Comparison of ENCODE assay signal across 8 cellular contexts in the genomic region with DNA sequence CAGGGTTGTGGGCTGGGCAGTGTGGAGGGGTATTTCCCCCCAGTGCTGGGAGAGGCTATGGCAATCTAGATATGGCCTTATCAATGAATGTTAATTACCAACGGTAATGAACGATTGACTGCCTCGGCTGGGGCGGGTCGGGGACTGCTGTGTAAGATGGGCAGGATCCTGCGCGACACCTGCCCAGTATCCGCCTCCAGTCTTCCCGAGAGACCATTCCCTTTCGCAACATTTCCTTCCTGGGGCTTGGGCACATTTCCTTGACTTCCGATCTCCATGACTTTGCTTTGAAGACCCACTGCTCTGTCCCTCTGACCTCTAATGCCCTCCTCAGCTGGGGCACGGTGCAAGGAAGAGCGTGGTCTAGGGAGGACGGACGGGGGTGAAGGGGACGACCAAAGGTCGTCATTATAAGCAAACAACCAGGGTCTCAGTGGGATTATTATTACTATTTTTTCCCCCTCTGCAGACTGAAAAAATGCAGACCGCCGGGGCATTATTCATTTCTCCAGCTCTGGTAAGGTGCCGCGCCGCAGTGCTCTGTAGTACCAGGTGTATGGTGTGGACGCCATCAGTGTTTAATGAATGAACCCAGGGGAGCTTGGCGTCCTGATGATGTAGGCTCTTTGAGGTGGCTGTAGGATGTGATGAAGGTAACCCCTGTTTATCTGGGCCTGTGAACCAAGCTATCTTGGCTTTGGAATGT. TPM values are rescaled to one million over a fixed set of nuclear protein-coding genes. Genes with fewer than 3 reads are reported as not detected.
A peak's percentile ranks its signal among the peaks of the same experiment; 100 is the strongest.
DNase-seq lines count a peak whose midpoint lies in the region; ATAC-seq and TF ChIP-seq lines count a peak whose summit lies in the region.

No MANE protein-coding gene starts in this region.

- H3K4me3 ChIP-seq in SJSA1 (peak overlapping the region; percentile 56), fibroblast of mammary gland (ENCODE audit: control insufficient read depth, low read depth, low read length) (peak overlapping the region; percentile 67), retinal pigment epithelial cell (ENCODE audit: low read length) (peak overlapping the region; percentile 98)

- no peak for TF ChIP-seq CTCF in fibroblast of mammary gland (conservative IDR thresholded peaks at IDR 0.05; ENCODE audit: control insufficient read depth, insufficient read depth, low read depth, low read length)
- TF ChIP-seq CTCF in retinal pigment epithelial cell (conservative IDR thresholded peaks at IDR 0.05; ENCODE audit: low read depth, low read length), result no peak

- DNase-seq in NCI-H1092 treated with DMSO at 0.1 percent for 48 hours (lab: John Stamatoyannopoulos, UW) (peak; percentile 45), NCI-H1092 (lab: John Stamatoyannopoulos, UW) (no peak), SJSA1 (ENCODE audit: low read depth in 1 of 2, low spot score in 2 of 2) (no peak), fibroblast of mammary gland (ENCODE audit: low read depth) (no peak), retinal pigment epithelial cell (ENCODE audit: low read depth) (no peak)

- no peaks in the 10 kb centered on the region; the same call in 1 of the 2 replicates for H3K9me3 ChIP-seq in SJSA1 (replicated peaks)

- ATAC-seq in HG02610 (IDR thresholded peaks at IDR 0.05; ENCODE audit: unreplicated experiment) (no peak), GM21423 (IDR thresholded peaks at IDR 0.05; ENCODE audit: unreplicated experiment) (no peak), HG03354 (IDR thresholded peaks at IDR 0.05; ENCODE audit: poor library complexity, severe bottlenecking, unreplicated experiment) (no peak)

- H3K36me3 ChIP-seq in SJSA1, result peaks cover 39% of the 10 kb centered on the region

- 0 out of 2 replicates have a peak, but pooled peaks cover 3% of the 10 kb centered on the region for H3K4me1 ChIP-seq in SJSA1 (replicated peaks)

- no peaks in the 10 kb centered on the region for H3K27me3 ChIP-seq in SJSA1 (replicated peaks)

- peak overlapping the region; percentile 41 for H3K27ac ChIP-seq in SJSA1

RNA-seq across cellular contexts. Expression of a gene that starts 0.5 kb away (rescaled TPM):
- 212 and 215 TPM in 2 replicates for total RNA-seq in SJSA1 (2014; rRNA removed; shearing (Covaris generic))

RNA-seq across cellular contexts. Expression of a gene that starts 15.1 kb away (rescaled TPM):
- 109 and 119 TPM in 2 replicates for total RNA-seq in SJSA1 (2014; rRNA removed; shearing (Covaris generic))

RNA-seq across cellular contexts. Expression of a gene that starts 51.5 kb away (rescaled TPM):
- total RNA-seq in SJSA1 (2014; rRNA removed; shearing (Covaris generic)), result 212 and 238 TPM in 2 replicates
